1 cellular context compared by ENCODE assay signal in genomic region chr19:488505-489417, GRCh38.
TF ChIP-seq lines count a peak whose summit lies in the region.

No MANE protein-coding gene starts in this region.

TF ChIP-seq in HepG2, 621 proteins besides CTCF, POLR2A, EP300 and RAD21 (continued from another document and continues in another):
- TF ChIP-seq, protein P1, sequence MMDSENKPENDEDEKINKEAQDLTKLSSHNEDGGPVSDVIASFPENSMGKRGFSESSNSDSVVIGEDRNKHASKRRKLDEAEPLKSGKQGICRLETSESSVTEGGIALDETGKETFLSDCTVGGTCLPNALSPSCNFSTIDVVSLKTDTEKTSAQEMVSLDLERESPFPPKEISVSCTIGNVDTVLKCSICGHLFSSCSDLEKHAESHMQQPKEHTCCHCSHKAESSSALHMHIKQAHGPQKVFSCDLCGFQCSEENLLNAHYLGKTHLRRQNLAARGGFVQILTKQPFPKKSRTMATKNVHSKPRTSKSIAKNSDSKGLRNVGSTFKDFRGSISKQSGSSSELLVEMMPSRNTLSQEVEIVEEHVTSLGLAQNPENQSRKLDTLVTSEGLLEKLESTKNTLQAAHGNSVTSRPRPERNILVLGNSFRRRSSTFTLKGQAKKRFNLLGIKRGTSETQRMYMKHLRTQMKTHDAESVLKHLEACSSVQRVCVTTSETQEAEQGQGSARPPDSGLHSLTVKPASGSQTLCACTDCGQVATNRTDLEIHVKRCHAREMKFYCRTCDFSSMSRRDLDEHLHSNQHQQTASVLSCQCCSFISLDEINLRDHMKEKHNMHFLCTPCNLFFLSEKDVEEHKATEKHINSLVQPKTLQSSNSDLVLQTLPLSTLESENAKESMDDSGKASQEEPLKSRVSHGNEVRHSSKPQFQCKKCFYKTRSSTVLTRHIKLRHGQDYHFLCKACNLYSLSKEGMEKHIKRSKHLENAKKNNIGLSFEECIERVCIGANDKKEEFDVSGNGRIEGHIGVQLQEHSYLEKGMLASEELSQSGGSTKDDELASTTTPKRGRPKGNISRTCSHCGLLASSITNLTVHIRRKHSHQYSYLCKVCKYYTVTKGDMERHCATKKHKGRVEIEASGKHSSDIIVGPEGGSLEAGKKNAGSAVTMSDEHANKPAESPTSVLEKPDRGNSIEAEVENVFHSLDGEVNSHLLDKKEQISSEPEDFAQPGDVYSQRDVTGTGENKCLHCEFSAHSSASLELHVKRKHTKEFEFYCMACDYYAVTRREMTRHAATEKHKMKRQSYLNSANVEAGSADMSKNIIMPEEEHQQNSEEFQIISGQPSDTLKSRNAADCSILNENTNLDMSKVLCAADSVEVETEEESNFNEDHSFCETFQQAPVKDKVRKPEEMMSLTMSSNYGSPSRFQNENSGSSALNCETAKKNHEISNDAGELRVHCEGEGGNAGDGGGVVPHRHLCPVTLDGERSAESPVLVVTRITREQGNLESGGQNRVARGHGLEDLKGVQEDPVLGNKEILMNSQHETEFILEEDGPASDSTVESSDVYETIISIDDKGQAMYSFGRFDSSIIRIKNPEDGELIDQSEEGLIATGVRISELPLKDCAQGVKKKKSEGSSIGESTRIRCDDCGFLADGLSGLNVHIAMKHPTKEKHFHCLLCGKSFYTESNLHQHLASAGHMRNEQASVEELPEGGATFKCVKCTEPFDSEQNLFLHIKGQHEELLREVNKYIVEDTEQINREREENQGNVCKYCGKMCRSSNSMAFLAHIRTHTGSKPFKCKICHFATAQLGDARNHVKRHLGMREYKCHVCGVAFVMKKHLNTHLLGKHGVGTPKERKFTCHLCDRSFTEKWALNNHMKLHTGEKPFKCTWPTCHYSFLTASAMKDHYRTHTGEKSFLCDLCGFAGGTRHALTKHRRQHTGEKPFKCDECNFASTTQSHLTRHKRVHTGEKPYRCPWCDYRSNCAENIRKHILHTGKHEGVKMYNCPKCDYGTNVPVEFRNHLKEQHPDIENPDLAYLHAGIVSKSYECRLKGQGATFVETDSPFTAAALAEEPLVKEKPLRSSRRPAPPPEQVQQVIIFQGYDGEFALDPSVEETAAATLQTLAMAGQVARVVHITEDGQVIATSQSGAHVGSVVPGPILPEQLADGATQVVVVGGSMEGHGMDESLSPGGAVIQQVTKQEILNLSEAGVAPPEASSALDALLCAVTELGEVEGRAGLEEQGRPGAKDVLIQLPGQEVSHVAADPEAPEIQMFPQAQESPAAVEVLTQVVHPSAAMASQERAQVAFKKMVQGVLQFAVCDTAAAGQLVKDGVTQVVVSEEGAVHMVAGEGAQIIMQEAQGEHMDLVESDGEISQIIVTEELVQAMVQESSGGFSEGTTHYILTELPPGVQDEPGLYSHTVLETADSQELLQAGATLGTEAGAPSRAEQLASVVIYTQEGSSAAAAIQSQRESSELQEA (CRISPR knock-in tag; IDR thresholded peaks at IDR 0.05; ENCODE audit: not compliant biosample characterization) = no peak
- TF ChIP-seq HHEX (CRISPR knock-in tag; IDR thresholded peaks at IDR 0.05) (no peak), ZKSCAN1 (IDR thresholded peaks at IDR 0.05; ENCODE audit: low read length) (no peak), ZNF33A (CRISPR knock-in tag; IDR thresholded peaks at IDR 0.05; ENCODE audit: borderline replicate concordance) (no peak), SKI (IDR thresholded peaks at IDR 0.05; ENCODE audit: partially characterized antibody) (peak; percentile 79), NFYC (CRISPR knock-in tag; IDR thresholded peaks at IDR 0.05) (0 out of 2 replicates have a peak, but pooled peaks have one; percentile 7), TEAD2 (CRISPR knock-in tag; IDR thresholded peaks at IDR 0.05) (no peak), ZNF670 (CRISPR knock-in tag; IDR thresholded peaks at IDR 0.05; ENCODE audit: borderline replicate concordance) (no peak), ZNF713 (CRISPR knock-in tag; IDR thresholded peaks at IDR 0.05) (no peak), ZNF12 (CRISPR knock-in tag; IDR thresholded peaks at IDR 0.05) (peak; percentile 23; the same call in 1 of the 2 replicates), DBP (CRISPR knock-in tag; IDR thresholded peaks at IDR 0.05; ENCODE audit: not compliant biosample characterization) (no peak), RXRB (CRISPR knock-in tag; IDR thresholded peaks at IDR 0.05; ENCODE audit: borderline replicate concordance) (peak; percentile 44), BHLHE40 (IDR thresholded peaks at IDR 0.05; ENCODE audit: low read length) (no peak; the same call in 1 of the 2 replicates), KLF6 (CRISPR knock-in tag; IDR thresholded peaks at IDR 0.05) (0 out of 2 replicates have a peak, but pooled peaks have one; percentile 23), ZXDC (CRISPR knock-in tag; IDR thresholded peaks at IDR 0.05) (no peak), PBX3 (CRISPR knock-in tag; IDR thresholded peaks at IDR 0.05; ENCODE audit: borderline replicate concordance) (no peak), ZFP36L1 (CRISPR knock-in tag; IDR thresholded peaks at IDR 0.05) (no peak), E2F5 (CRISPR knock-in tag; conservative IDR thresholded peaks at IDR 0.05) (peak; percentile 83), PRMT3 (CRISPR knock-in tag; IDR thresholded peaks at IDR 0.05; ENCODE audit: borderline replicate concordance, low read depth) (no peak), ZNF350 (CRISPR knock-in tag; IDR thresholded peaks at IDR 0.05; ENCODE audit: borderline replicate concordance, low read depth) (no peak), TBL1XR1 (IDR thresholded peaks at IDR 0.05; ENCODE audit: borderline replicate concordance, low read length, partially characterized antibody) (peak; percentile 69), NR2F2 (IDR thresholded peaks at IDR 0.05; ENCODE audit: borderline replicate concordance, low read depth) (peak; percentile 67; the same call in 1 of the 2 replicates), DMAP1 (CRISPR knock-in tag; IDR thresholded peaks at IDR 0.05) (peak; percentile 21; the same call in 1 of the 2 replicates), ATF3 (CRISPR knock-in tag; IDR thresholded peaks at IDR 0.05) (peak; percentile 71), HNF1B (CRISPR knock-in tag; IDR thresholded peaks at IDR 0.05) (no peak), TGIF2 (CRISPR knock-in tag; IDR thresholded peaks at IDR 0.05) (peak; percentile 29; the same call in 1 of the 2 replicates), TSC22D2 (CRISPR knock-in tag; IDR thresholded peaks at IDR 0.05; ENCODE audit: borderline replicate concordance) (no peak), CSRNP1 (CRISPR knock-in tag; IDR thresholded peaks at IDR 0.05) (no peak; the same call in 1 of the 2 replicates), ZNF343 (CRISPR knock-in tag; IDR thresholded peaks at IDR 0.05) (peak; percentile 74; the same call in 1 of the 2 replicates)
- TF ChIP-seq, protein P2, sequence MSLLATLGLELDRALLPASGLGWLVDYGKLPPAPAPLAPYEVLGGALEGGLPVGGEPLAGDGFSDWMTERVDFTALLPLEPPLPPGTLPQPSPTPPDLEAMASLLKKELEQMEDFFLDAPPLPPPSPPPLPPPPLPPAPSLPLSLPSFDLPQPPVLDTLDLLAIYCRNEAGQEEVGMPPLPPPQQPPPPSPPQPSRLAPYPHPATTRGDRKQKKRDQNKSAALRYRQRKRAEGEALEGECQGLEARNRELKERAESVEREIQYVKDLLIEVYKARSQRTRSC (CRISPR knock-in tag; IDR thresholded peaks at IDR 0.05; ENCODE audit: low read depth) = no peak
- TF ChIP-seq, protein P3, sequence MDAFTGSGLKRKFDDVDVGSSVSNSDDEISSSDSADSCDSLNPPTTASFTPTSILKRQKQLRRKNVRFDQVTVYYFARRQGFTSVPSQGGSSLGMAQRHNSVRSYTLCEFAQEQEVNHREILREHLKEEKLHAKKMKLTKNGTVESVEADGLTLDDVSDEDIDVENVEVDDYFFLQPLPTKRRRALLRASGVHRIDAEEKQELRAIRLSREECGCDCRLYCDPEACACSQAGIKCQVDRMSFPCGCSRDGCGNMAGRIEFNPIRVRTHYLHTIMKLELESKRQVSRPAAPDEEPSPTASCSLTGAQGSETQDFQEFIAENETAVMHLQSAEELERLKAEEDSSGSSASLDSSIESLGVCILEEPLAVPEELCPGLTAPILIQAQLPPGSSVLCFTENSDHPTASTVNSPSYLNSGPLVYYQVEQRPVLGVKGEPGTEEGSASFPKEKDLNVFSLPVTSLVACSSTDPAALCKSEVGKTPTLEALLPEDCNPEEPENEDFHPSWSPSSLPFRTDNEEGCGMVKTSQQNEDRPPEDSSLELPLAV (CRISPR knock-in tag; conservative IDR thresholded peaks at IDR 0.05; ENCODE audit: low read depth) = no peak
- TF ChIP-seq, protein P4, sequence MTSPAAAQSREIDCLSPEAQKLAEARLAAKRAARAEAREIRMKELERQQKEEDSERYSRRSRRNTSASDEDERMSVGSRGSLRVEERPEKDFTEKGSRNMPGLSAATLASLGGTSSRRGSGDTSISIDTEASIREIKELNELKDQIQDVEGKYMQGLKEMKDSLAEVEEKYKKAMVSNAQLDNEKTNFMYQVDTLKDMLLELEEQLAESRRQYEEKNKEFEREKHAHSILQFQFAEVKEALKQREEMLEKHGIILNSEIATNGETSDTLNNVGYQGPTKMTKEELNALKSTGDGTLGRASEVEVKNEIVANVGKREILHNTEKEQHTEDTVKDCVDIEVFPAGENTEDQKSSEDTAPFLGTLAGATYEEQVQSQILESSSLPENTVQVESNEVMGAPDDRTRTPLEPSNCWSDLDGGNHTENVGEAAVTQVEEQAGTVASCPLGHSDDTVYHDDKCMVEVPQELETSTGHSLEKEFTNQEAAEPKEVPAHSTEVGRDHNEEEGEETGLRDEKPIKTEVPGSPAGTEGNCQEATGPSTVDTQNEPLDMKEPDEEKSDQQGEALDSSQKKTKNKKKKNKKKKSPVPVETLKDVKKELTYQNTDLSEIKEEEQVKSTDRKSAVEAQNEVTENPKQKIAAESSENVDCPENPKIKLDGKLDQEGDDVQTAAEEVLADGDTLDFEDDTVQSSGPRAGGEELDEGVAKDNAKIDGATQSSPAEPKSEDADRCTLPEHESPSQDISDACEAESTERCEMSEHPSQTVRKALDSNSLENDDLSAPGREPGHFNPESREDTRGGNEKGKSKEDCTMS (CRISPR knock-in tag; conservative IDR thresholded peaks at IDR 0.05) = no peak
